ENCODE assay signal across 8 cellular contexts in genomic region chr12:124919646-124920352, GRCh38. TPM values are rescaled to one million over a fixed set of nuclear protein-coding genes. Genes with fewer than 3 reads are reported as not detected.
DNase-seq lines count a peak whose midpoint lies in the region; ATAC-seq, FAIRE-seq and TF ChIP-seq lines count a peak whose summit lies in the region.

No MANE protein-coding gene starts in this region.

- no peak for TF ChIP-seq EP300 in A549 (IDR thresholded peaks at IDR 0.05)
- TF ChIP-seq EP300 in stomach (IDR thresholded peaks at IDR 0.05) = no peak

- H3K4me3 ChIP-seq in A549 (peak overlapping the region; percentile 39), stomach (no peak overlapping the region)

- no peak for TF ChIP-seq RAD21 in A549 (conservative IDR thresholded peaks at IDR 0.05 in 1 of 2, IDR thresholded peaks at IDR 0.05 in 1 of 2)

- no peak for TF ChIP-seq POLR2A in A549 (IDR thresholded peaks at IDR 0.05; ENCODE audit: low read length)
- no peak for TF ChIP-seq POLR2A in stomach (IDR thresholded peaks at IDR 0.05)

- 2% methylated on average over 15 of the region's 15 CpGs for WGBS in A549 (ENCODE audit: missing lambda C conversion rate)
- WGBS in stomach, 5 donors = 48 to 70% (median 68%) methylated on average over 15 of the region's 15 CpGs

- ATAC-seq in A549 = no peak
- peak; percentile 11 for ATAC-seq in HG03565 (IDR thresholded peaks at IDR 0.05; ENCODE audit: unreplicated experiment)
- no peak for ATAC-seq in GM18519 (IDR thresholded peaks at IDR 0.05; ENCODE audit: low FRiP score, unreplicated experiment)
- ATAC-seq in HG02798 (IDR thresholded peaks at IDR 0.05; ENCODE audit: poor library complexity, unreplicated experiment) = no peak

- CTCF ChIA-PET in A549 (lab: Yijun Ruan, JAX) = interaction anchor here (1.0 to 14.3 kb wide), 9 partner anchors 9 to 112 kb away, joined by 3 to 207 read pairs (median 3); partner anchors contain the start of gene BRI3BP

- intact Hi-C loops in stomach (cut with DNase I; ENCODE audit: low total_unique reads) = no loop called here

- FAIRE-seq in A549 (lab: Jason Lieb, UNC) = no peak

- no peaks in the 10 kb centered on the region for H3K9me3 ChIP-seq in A549
- no peaks in the 10 kb centered on the region for H3K9me3 ChIP-seq in stomach

- H3K4me1 ChIP-seq in A549 = peaks cover 67% of the 10 kb centered on the region
- peaks cover 40 to 83% (median 58%) of the 10 kb centered on the region in 4 donors for H3K4me1 ChIP-seq in stomach

- H3K36me3 ChIP-seq in stomach = no peaks in the 10 kb centered on the region

- peak overlapping the region; percentile 94 for H3K4me2 ChIP-seq in A549

- no peaks in the 10 kb centered on the region for H3K27me3 ChIP-seq in stomach

- TF ChIP-seq CTCF in A549 (IDR thresholded peaks at IDR 0.05) (no peak; the same call in 2 of the 3 replicates), stomach (IDR thresholded peaks at IDR 0.05) (no peak)

- H3K27ac ChIP-seq in A549 = peak overlapping the region; percentile 97 to 98
- peak overlapping the region; percentile 34 to 100 (median 100) for H3K27ac ChIP-seq in stomach

- DNase-seq in A549 (ENCODE audit: low read depth in 1 of 2, low spot score in 1 of 2) (peak in 1 of 2 experiments; percentile 67), iris pigment epithelial cell (ENCODE audit: low read depth) (peak; percentile 64), stomach (no peak), NCI-H1092 (lab: John Stamatoyannopoulos, UW) (no peak)
- peak; percentile 51 for DNase-seq in activated naive CD4-positive, alpha-beta T cell treated with anti-CD3 and anti-CD28 coated beads, Interleukin-2, amount 50 U/mL, for 16 hours

- POLR2A ChIA-PET in A549 (lab: Yijun Ruan, JAX) = interaction anchor here (1.2 to 3.5 kb wide), 4 partner anchors 11 to 20 kb away, joined by 3 to 41 read pairs (median 10); no protein-coding TSS in a partner anchor

TF ChIP-seq in A549, 52 proteins besides CTCF, POLR2A, EP300 and RAD21:
- TF ChIP-seq HOXA7 (CRISPR knock-in tag; IDR thresholded peaks at IDR 0.05) (no peak), ZSCAN20 (CRISPR knock-in tag; IDR thresholded peaks at IDR 0.05) (no peak), RFX5 (IDR thresholded peaks at IDR 0.05) (peak; percentile 31; the same call in 1 of the 2 replicates), CHD4 (IDR thresholded peaks at IDR 0.05; ENCODE audit: borderline replicate concordance) (no peak), POLR2AphosphoS2 (conservative IDR thresholded peaks at IDR 0.05; ENCODE audit: low read length) (no peak), MAX (IDR thresholded peaks at IDR 0.05) (0 out of 2 replicates have a peak, but pooled peaks have one; percentile 11), HDAC2 (IDR thresholded peaks at IDR 0.05) (no peak), FOSL2 (IDR thresholded peaks at IDR 0.05) (0 out of 2 replicates have a peak, but pooled peaks have one; percentile 34), FOSL2 (CRISPR knock-in tag; IDR thresholded peaks at IDR 0.05) (peak; percentile 86), CEBPB (IDR thresholded peaks at IDR 0.05) (0 out of 4 replicates have a peak, but pooled peaks of 1 of the 2 experiments have one; percentile 7), RNF2 (IDR thresholded peaks at IDR 0.05; ENCODE audit: borderline replicate concordance, low read depth) (no peak), RARB (CRISPR knock-in tag; IDR thresholded peaks at IDR 0.05) (no peak), FOXS1 (CRISPR knock-in tag; IDR thresholded peaks at IDR 0.05) (no peak)

RNA-seq across cellular contexts. Expression of gene UBC, which starts 5.3 kb away (rescaled TPM):
- polyA plus RNA-seq in A549 (2011; rRNA removed) (2,000 and 2,573 TPM in 2 replicates), A549 (2017; fragmentation: RNase III; extraction: RNeasy Plus Mini Kit Qiagen cat#74134 plus additional on column Dnase treatment) (993 to 1,034 TPM (median 1,028 TPM) in 3 replicates), stomach (1,000 to 10,000 TPM in 1 of 3 donors, 100 to 1,000 TPM in 2; 875 to 1,080 (median 957) TPM)
- 1,783 and 1,966 TPM in 2 replicates for polyA plus RNA-seq in A549 (2012; cell fraction: cytosol; rRNA removed)
- polyA plus RNA-seq in A549 (2012; cell fraction: nucleus; rRNA removed) = 1,709 and 1,846 TPM in 2 replicates
- 1,104 and 1,174 TPM in 2 replicates for polyA minus RNA-seq in A549 (2011; rRNA and poly(A)+ RNA removed)
- total RNA-seq in stomach = 1,000 to 10,000 TPM in 3 of 5 donors, 100 to 1,000 TPM in 2; 409 to 1,431 (median 1,065) TPM

RNA-seq across cellular contexts. Expression of gene SCARB1, which starts 56.1 kb away (rescaled TPM):
- polyA plus RNA-seq in A549 (2011; rRNA removed) (81.1 and 111 TPM in 2 replicates), A549 (2017; fragmentation: RNase III; extraction: RNeasy Plus Mini Kit Qiagen cat#74134 plus additional on column Dnase treatment) (151 to 160 TPM (median 154 TPM) in 3 replicates), stomach (10 to 100 TPM in 1 of 3 donors, 1 to 10 TPM in 2; 6.7 to 19.4 (median 9.3) TPM)
- polyA plus RNA-seq in A549 (2012; cell fraction: cytosol; rRNA removed) = 281 and 385 TPM in 2 replicates
- polyA plus RNA-seq in A549 (2012; cell fraction: nucleus; rRNA removed) = 568 and 899 TPM in 2 replicates
- 151 and 173 TPM in 2 replicates for polyA minus RNA-seq in A549 (2011; rRNA and poly(A)+ RNA removed)
- total RNA-seq in stomach = 10 to 100 TPM in 2 of 5 donors, 1 to 10 TPM in 3; 2.9 to 63.7 (median 8.3) TPM

Comparison
In these comparisons a context has a peak if more than half of its experiments do, and no peak if none do; other contexts are left out.
1. DNase-seq: peak in activated naive CD4-positive, alpha-beta T cell treated with anti-CD3 and anti-CD28 coated beads, Interleukin-2, amount 50 U/mL, for 16 hours (single experiment) and iris pigment epithelial cell (single experiment); none in stomach (single experiment) and NCI-H1092 (single experiment).
2. RNA of gene SCARB1, which starts 56.1 kb away (polyA plus RNA-seq): 81.1 to 899 TPM in A549; 6.7 to 19.4 TPM in stomach; every median in the first group is over 4 times any median in the second.